20 cellular contexts compared by ENCODE assay signal in the genomic region with DNA sequence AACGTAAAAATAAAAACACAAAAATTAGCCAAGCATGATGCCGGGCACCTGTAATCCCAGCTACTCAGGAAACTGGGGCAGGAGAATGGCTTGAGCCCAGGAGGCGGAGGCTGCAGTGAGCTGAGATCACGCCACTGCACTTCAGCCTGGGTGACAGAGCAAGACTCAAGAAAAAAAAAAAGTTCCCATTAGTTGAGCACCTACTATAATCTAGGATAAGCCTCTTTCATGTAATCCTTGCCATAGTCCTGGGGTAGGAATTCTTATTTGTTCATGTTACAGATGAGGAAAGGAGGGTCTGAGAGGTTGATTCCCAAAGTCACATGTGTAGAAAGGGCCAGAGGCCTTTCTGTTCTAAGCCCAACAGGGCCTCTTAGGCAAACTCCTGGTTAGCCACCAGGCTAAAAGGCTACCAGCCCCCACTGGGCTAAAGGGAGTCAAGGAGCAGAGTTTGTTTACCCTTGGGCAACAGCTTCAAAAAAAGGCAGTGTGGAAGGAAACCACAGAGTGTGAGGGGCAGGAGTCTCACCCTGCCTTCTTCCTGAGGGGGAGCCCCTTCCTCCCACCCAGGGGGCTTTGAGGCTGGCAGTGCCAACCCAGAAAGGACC. TPM values are rescaled to one million over a fixed set of nuclear protein-coding genes. Genes with fewer than 3 reads are reported as not detected.
DNase-seq lines count a peak whose midpoint lies in the region; ATAC-seq and TF ChIP-seq lines count a peak whose summit lies in the region.
"Had no signal": no experiment of that assay in that cellular context is flagged by ENCODE, and none has a peak within 500 bp of the region (broad histone marks: within the 10 kb centered on the region; RNA-seq: fewer than 3 reads in every experiment).

No MANE protein-coding gene starts in this region.

- no peaks in the 10 kb centered on the region for H3K36me3 ChIP-seq in upper lobe of right lung
- H3K36me3 ChIP-seq: right atrium auricular region, tibial artery had no signal

- no peaks in the 10 kb centered on the region for H3K9me3 ChIP-seq in upper lobe of right lung
- H3K9me3 ChIP-seq: right atrium auricular region, tibial artery had no signal

- H3K4me1 ChIP-seq in upper lobe of right lung, result peaks cover 7% of the 10 kb centered on the region

- TF ChIP-seq CTCF in upper lobe of right lung (IDR thresholded peaks at IDR 0.05), result no peak

- H3K27me3 ChIP-seq in upper lobe of right lung, result no peaks in the 10 kb centered on the region
- H3K27me3 ChIP-seq: right atrium auricular region had no signal

- H3K4me3 ChIP-seq in upper lobe of right lung, result no peak overlapping the region
- H3K4me3 ChIP-seq: lung, right atrium auricular region, tibial artery had no signal

- DNase-seq in Right ventricle myocardium inferior (ENCODE audit: missing footprints), result peak; percentile 4
- DNase-seq in left cardiac atrium, result no peak
- DNase-seq in SIG-M5 treated with dmso at 0.1 percent for 504 hours (lab: John Stamatoyannopoulos, UW; ENCODE audit: unreplicated experiment), result peak; percentile 25
- peak; percentile 27 for DNase-seq in iris pigment epithelial cell (ENCODE audit: low read depth)
- peak; percentile 15 for DNase-seq in upper lobe of right lung
- no peak for DNase-seq in caudate nucleus (lab: John Stamatoyannopoulos, UW)
- no peak for DNase-seq in pons (ENCODE audit: low spot score)
- DNase-seq: ACHN; activated B cell treated with CpG ODN at 0.5 μM for 24 hours; activated CD8-positive, alpha-beta memory T cell treated with anti-CD3 and anti-CD28 coated beads, Interleukin-2, amount 10 ng/mL, durations not matched to agents 7 days and 5 days; activated naive CD4-positive, alpha-beta T cell; effector CD4-positive, alpha-beta T cell; NCI-H345; OCI-M1; stimulated activated CD4-positive, alpha-beta T cell treated with anti-CD3 and anti-CD28 coated beads, Interleukin-4, amount 100 ng/mL, for 4 hours had no signal

- ATAC-seq in Right ventricle myocardium inferior (no peak), left cardiac atrium (no peak), upper lobe of right lung (no peak), GM18861 (IDR thresholded peaks at IDR 0.05; ENCODE audit: unreplicated experiment) (no peak)
- ATAC-seq: activated CD8-positive, alpha-beta memory T cell treated with anti-CD3 and anti-CD28 coated beads, Interleukin-2, amount 10 ng/mL, durations not matched to agents 7 days and 5 days; natural killer cell treated with Interleukin-12 subunit alpha and Interleukin-12 subunit beta and Interleukin-15 and Interleukin-18, amount 100 ng/mL, for 72 hours had no signal

- no peak overlapping the region for H3K27ac ChIP-seq in upper lobe of right lung
- no peak overlapping the region for H3K27ac ChIP-seq in caudate nucleus (ENCODE audit: low read depth, low read length)
- H3K27ac ChIP-seq: right atrium auricular region, tibial artery had no signal

- intact Hi-C loops in Right ventricle myocardium inferior (cut with DNase I), result no loop called here
- intact Hi-C loops in left cardiac atrium (cut with DNase I), result no loop called here
- intact Hi-C loops in upper lobe of right lung (cut with DNase I), result no loop called here

RNA-seq across cellular contexts. Expression of gene CSNK1E, which starts 21.6 kb away (rescaled TPM):
- 55.4 TPM for total RNA-seq in Right ventricle myocardium inferior
- total RNA-seq in left cardiac atrium, result 10 to 100 TPM; 69.2 to 90.5 TPM
- total RNA-seq in upper lobe of right lung, result 115 TPM

Comparison
In these comparisons a context has a peak if more than half of its experiments do, and no peak if none do; other contexts are left out.
1. DNase-seq: peak in Right ventricle myocardium inferior (single experiment), SIG-M5 treated with dmso at 0.1 percent for 504 hours (single experiment), iris pigment epithelial cell (single experiment) and upper lobe of right lung (single experiment); none in left cardiac atrium (single experiment), caudate nucleus (0 of 61) and pons (single experiment).